ENCODE assay signal across 9 cellular contexts in the genomic region with DNA sequence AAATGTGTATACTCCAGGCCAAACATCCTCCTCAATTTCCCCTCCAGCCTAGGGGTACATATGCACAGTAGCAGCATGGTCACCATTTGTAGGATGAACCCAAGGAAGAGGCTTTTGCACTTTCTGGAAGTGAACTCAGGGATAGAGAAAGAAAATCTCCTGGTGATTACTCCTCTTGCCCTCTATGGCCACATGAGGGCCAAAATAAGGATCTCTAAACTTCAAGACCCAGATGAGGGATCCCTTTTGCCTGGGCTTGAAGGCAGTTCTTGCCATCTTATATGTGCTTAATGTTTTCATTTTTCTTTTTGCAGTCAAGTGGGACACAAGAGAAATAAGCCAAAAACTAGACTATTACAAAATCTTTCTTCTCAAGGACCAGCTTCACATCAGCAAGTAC. TPM values are rescaled to one million over a fixed set of nuclear protein-coding genes. Genes with fewer than 3 reads are reported as not detected.
"Had no signal": no experiment of that assay in that cellular context is flagged by ENCODE, and none has a peak within 500 bp of the region (broad histone marks: within the 10 kb centered on the region; RNA-seq: fewer than 3 reads in every experiment).

No MANE protein-coding gene starts in this region.

- H3K9me3 Mint-ChIP-seq: HFFc6 had no signal

- H3K4me1 ChIP-seq: HAP-1 had no signal

- H3K9me3 ChIP-seq: HAP-1 had no signal

- DNase-seq: GM23248, GOT3, HFFc6, IMR-90, KG1 had no signal

- H3K4me3 Mint-ChIP-seq: HFFc6 had no signal

- H3K4me3 ChIP-seq: GM23248, HAP-1, K562 had no signal

- H3K9ac ChIP-seq: GM23248 had no signal

- H3K27ac Mint-ChIP-seq: HFFc6 had no signal

- H3K36me3 ChIP-seq: HAP-1 had no signal

- H2AFZ ChIP-seq: GM23248 had no signal

- H3K27ac ChIP-seq: GM23248 had no signal

- ATAC-seq: HCT116, K562 had no signal

RNA-seq across cellular contexts. Expression of a gene that starts 29.5 kb away (rescaled TPM):
- total RNA-seq: GM23248, HFFc6, HT-29, IMR-90, K562 had no signal
- polyA plus RNA-seq: GM23248, IMR-90, K562 had no signal

RNA-seq across cellular contexts. Expression of a gene that starts 44.7 kb away (rescaled TPM):
- total RNA-seq: GM23248, HFFc6, HT-29, IMR-90, K562 had no signal
- polyA plus RNA-seq: GM23248, IMR-90, K562 had no signal

RNA-seq across cellular contexts. Expression of a gene that starts 59.5 kb away (rescaled TPM):
- total RNA-seq: GM23248, HFFc6, HT-29, IMR-90, K562 had no signal
- polyA plus RNA-seq: GM23248, IMR-90, K562 had no signal
